Comparison of ENCODE assay signal across 1 cellular context in genomic region chr1:180549770-180550169, GRCh38. TPM values are rescaled to one million over a fixed set of nuclear protein-coding genes. Genes with fewer than 3 reads are reported as not detected.
"Had no signal": no experiment of that assay in that cellular context is flagged by ENCODE, and none has a peak within 500 bp of the region (broad histone marks: within the 10 kb centered on the region; RNA-seq: fewer than 3 reads in every experiment).

No MANE protein-coding gene starts in this region.

RNA-seq across cellular contexts. Expression of gene OVAAL, which starts 9.0 kb away (rescaled TPM):
- polyA plus RNA-seq: IgD-negative memory B cell had no signal
